Comparison of ENCODE assay signal across 18 cellular contexts in genomic region chr9:134721344-134721743, GRCh38.
DNase-seq lines count a peak whose midpoint lies in the region; ATAC-seq and TF ChIP-seq lines count a peak whose summit lies in the region.
"Had no signal": no experiment of that assay in that cellular context is flagged by ENCODE, and none has a peak within 500 bp of the region (broad histone marks: within the 10 kb centered on the region; RNA-seq: fewer than 3 reads in every experiment).

No MANE protein-coding gene starts in this region.

- H3K4ac ChIP-seq in mesenchymal stem cell (ENCODE audit: low read depth in 1 of 2, low read length in 2 of 2), result no peak overlapping the region

- no peaks in the 10 kb centered on the region for H3K9me3 ChIP-seq in BLaER1 treated with 17β-estradiol and CSF1 and Interleukin-3, amounts not matched to agents 10 nM and 100 nM (replicated peaks in 1 of 11)
- no peaks in the 10 kb centered on the region for H3K9me3 ChIP-seq in mesenchymal stem cell (ENCODE audit: control insufficient read depth, low read length)
- no peaks in the 10 kb centered on the region for H3K9me3 ChIP-seq in sigmoid colon

- H3K14ac ChIP-seq in mesenchymal stem cell (ENCODE audit: low read length in 2 of 2), result peak overlapping the region in 1 of 2 experiments; percentile 23

- no peak overlapping the region for H2BK15ac ChIP-seq in mesenchymal stem cell (ENCODE audit: low read depth, poor library complexity, severe bottlenecking)

- peak overlapping the region in 6 of 11 experiments; percentile 81 to 94 (median 85); a peak in 11 of 22 replicates for H3K4me2 ChIP-seq in BLaER1 treated with 17β-estradiol and CSF1 and Interleukin-3, amounts not matched to agents 10 nM and 100 nM
- no peak overlapping the region for H3K4me2 ChIP-seq in mesenchymal stem cell (ENCODE audit: low read length, poor library complexity, severe bottlenecking)
- H3K4me2 ChIP-seq: GM23338 had no signal

- no peak for TF ChIP-seq EP300 in sigmoid colon (IDR thresholded peaks at IDR 0.05)

- WGBS in mesenchymal stem cell, result 98% methylated on average over 9 of the region's 9 CpGs
- WGBS in sigmoid colon, 2 donors, result 74 to 86% methylated on average over 9 of the region's 9 CpGs

- no peak overlapping the region for H3K18ac ChIP-seq in mesenchymal stem cell (ENCODE audit: low read depth in 1 of 2, low read length in 2 of 2)

- peaks cover 64% of the 10 kb centered on the region for H3K79me1 ChIP-seq in mesenchymal stem cell (replicated peaks; ENCODE audit: low read length, poor library complexity, severe bottlenecking)

- CTCF ChIA-PET in RWPE1 (lab: Yijun Ruan, JAX), result no interaction called here
- CTCF ChIA-PET in HEK293T (lab: Yijun Ruan, JAX), result no interaction called here

- DNase-seq in RWPE1 (ENCODE audit: low spot score) (no peak), mesenchymal stem cell (no peak), sigmoid colon (peak; percentile 58), HEK293T (ENCODE audit: extremely low spot score) (no peak), NCI-H1436 treated with DMSO at 0.1 percent for 48 hours (lab: John Stamatoyannopoulos, UW) (no peak), AG08395 (ENCODE audit: low spot score) (no peak)
- DNase-seq: C1 segment of cervical spinal cord; CD4-positive, CD25-positive, alpha-beta regulatory T cell; CD8-positive, alpha-beta memory T cell; COR-L47; DMS 273 treated with DMSO at 0.1 percent for 48 hours; DMS53; H7; KBM-7 had no signal

- H2BK5ac ChIP-seq in mesenchymal stem cell (ENCODE audit: low read depth, low read length, poor library complexity, severe bottlenecking), result no peak overlapping the region

- POLR2A ChIA-PET in RWPE1 (lab: Yijun Ruan, JAX; ENCODE audit: low non-redundant PET) (no interaction called here), HEK293T (lab: Yijun Ruan, JAX) (interaction anchor here (0.6 kb wide), 1 partner anchor 913 kb away, joined by 3 read pairs; no protein-coding TSS in a partner anchor)

- TF ChIP-seq CTCF in RWPE1 (conservative IDR thresholded peaks at IDR 0.05; ENCODE audit: low read depth), result no peak
- no peak for TF ChIP-seq CTCF in sigmoid colon (IDR thresholded peaks at IDR 0.05)

- peak overlapping the region; percentile 14 for H4K8ac ChIP-seq in mesenchymal stem cell (ENCODE audit: low read length)

- no peak overlapping the region for H2BK120ac ChIP-seq in mesenchymal stem cell (ENCODE audit: low read depth, low read length)

- H4K20me1 ChIP-seq in BLaER1 treated with 17β-estradiol and CSF1 and Interleukin-3, amounts not matched to agents 10 nM and 100 nM, result peaks cover 19 to 100% (median 90%) of the 10 kb centered on the region in 11 experiments; a peak in 21 of 22 replicates

- no peak for ATAC-seq in GM18519 (IDR thresholded peaks at IDR 0.05; ENCODE audit: low FRiP score, unreplicated experiment)
- ATAC-seq: GM23338, HCT116 had no signal

- peaks cover 34 to 82% (median 72%) of the 10 kb centered on the region in 10 experiments for H3K4me1 ChIP-seq in BLaER1 treated with 17β-estradiol and CSF1 and Interleukin-3, amounts not matched to agents 10 nM and 100 nM
- peaks cover 17% of the 10 kb centered on the region for H3K4me1 ChIP-seq in mesenchymal stem cell (ENCODE audit: control insufficient read depth, insufficient read depth, low read depth, low read length)
- H3K4me1 ChIP-seq in sigmoid colon, result peaks cover 0 to 63% (median 25%) of the 10 kb centered on the region in 4 donors

- H3K4me3 ChIP-seq in BLaER1 treated with 17β-estradiol and CSF1 and Interleukin-3, amounts not matched to agents 10 nM and 100 nM, result no peak overlapping the region
- H3K4me3 ChIP-seq in mesenchymal stem cell (ENCODE audit: insufficient read depth in 1 of 2, low read depth in 1 of 2, low read length in 2 of 2), result no peak overlapping the region
- no peak overlapping the region for H3K4me3 ChIP-seq in sigmoid colon
- H3K4me3 ChIP-seq: GM23338 had no signal

- peaks cover 0 to 20% (median 5%) of the 10 kb centered on the region in 11 experiments; a peak in 6 of 22 replicates for H3K36me3 ChIP-seq in BLaER1 treated with 17β-estradiol and CSF1 and Interleukin-3, amounts not matched to agents 10 nM and 100 nM
- H3K36me3 ChIP-seq in mesenchymal stem cell (ENCODE audit: control insufficient read depth in 1 of 2, insufficient read depth in 2 of 2, low read depth in 1 of 2, low read length in 2 of 2) (peaks cover 41 to 87% of the 10 kb centered on the region in 2 experiments), sigmoid colon (peaks cover 0 to 21% (median 2%) of the 10 kb centered on the region in 4 donors)

- peak overlapping the region; percentile 48 for H4K91ac ChIP-seq in mesenchymal stem cell (ENCODE audit: low read length)

- H2BK12ac ChIP-seq in mesenchymal stem cell (ENCODE audit: low read length in 2 of 2), result no peak overlapping the region

- H2AFZ ChIP-seq in mesenchymal stem cell (ENCODE audit: low read depth, low read length), result no peak overlapping the region
- H2AFZ ChIP-seq: GM23338 had no signal

- H3K9ac ChIP-seq in BLaER1 treated with 17β-estradiol and CSF1 and Interleukin-3, amounts not matched to agents 10 nM and 100 nM, result no peak overlapping the region
- no peak overlapping the region for H3K9ac ChIP-seq in mesenchymal stem cell (ENCODE audit: low read length)

- H3K27ac ChIP-seq in BLaER1 treated with 17β-estradiol and CSF1 and Interleukin-3, amounts not matched to agents 10 nM and 100 nM, result no peak overlapping the region
- H3K27ac ChIP-seq in RWPE1 (peak overlapping the region; percentile 49), mesenchymal stem cell (ENCODE audit: low read length, poor library complexity, severe bottlenecking) (no peak overlapping the region), sigmoid colon (no peak overlapping the region)

- H3K23ac ChIP-seq in mesenchymal stem cell (ENCODE audit: low read length in 2 of 2), result no peak overlapping the region

- no peak overlapping the region for H2AK5ac ChIP-seq in mesenchymal stem cell (ENCODE audit: low read length, severe bottlenecking)

- intact Hi-C loops in sigmoid colon (cut with DNase I), result no loop called here

- TF ChIP-seq POLR2A in sigmoid colon (IDR thresholded peaks at IDR 0.05), result no peak

- H3K27me3 ChIP-seq in BLaER1 treated with 17β-estradiol and CSF1 and Interleukin-3, amounts not matched to agents 10 nM and 100 nM, result peaks cover 0 to 94% (median 0%) of the 10 kb centered on the region in 11 experiments; a peak in 10 of 22 replicates
- H3K27me3 ChIP-seq in mesenchymal stem cell (ENCODE audit: control insufficient read depth in 1 of 2, insufficient read depth in 1 of 2, low read length in 2 of 2), result no peaks in the 10 kb centered on the region
- no peaks in the 10 kb centered on the region for H3K27me3 ChIP-seq in sigmoid colon

TF ChIP-seq in HEK293T, 16 proteins besides CTCF, POLR2A, EP300 and RAD21:
- TF ChIP-seq TARDBP (IDR thresholded peaks at IDR 0.05) (no peak), ARNT (IDR thresholded peaks at IDR 0.05) (no peak), SP1 (IDR thresholded peaks at IDR 0.05) (no peak), SUZ12 (IDR thresholded peaks at IDR 0.05) (no peak), HDGF (IDR thresholded peaks at IDR 0.05; ENCODE audit: borderline replicate concordance) (no peak), ZNF384 (IDR thresholded peaks at IDR 0.05) (no peak)
